ENCODE assay signal across 1 cellular context in genomic region chr20:36154696-36155628, GRCh38.
TF ChIP-seq lines count a peak whose summit lies in the region.

Gene EPB41L1 (plus strand): TSS chr20:36154740. CDS start chr20:36173778, 19,038 bp downstream.

TF ChIP-seq in HepG2, 621 proteins besides CTCF, POLR2A, EP300 and RAD21 (continued from another document and continues in another):
- TF ChIP-seq HOMEZ (CRISPR knock-in tag; IDR thresholded peaks at IDR 0.05; ENCODE audit: low read depth), result no peak
- TF ChIP-seq ZKSCAN8 (CRISPR knock-in tag; IDR thresholded peaks at IDR 0.05; ENCODE audit: borderline replicate concordance), result no peak
- peak; percentile 53; the same call in 1 of the 2 replicates for TF ChIP-seq NR0B2 (CRISPR knock-in tag; IDR thresholded peaks at IDR 0.05)
- TF ChIP-seq IKZF5 (CRISPR knock-in tag; IDR thresholded peaks at IDR 0.05), result no peak
- peak; percentile 9; the same call in 1 of the 2 replicates for TF ChIP-seq ZNF280D (CRISPR knock-in tag; IDR thresholded peaks at IDR 0.05)
- no peak for TF ChIP-seq ZNF275 (CRISPR knock-in tag; IDR thresholded peaks at IDR 0.05; ENCODE audit: borderline replicate concordance)
- TF ChIP-seq HNF4G (IDR thresholded peaks at IDR 0.05; ENCODE audit: borderline replicate concordance, low read depth, low read length), result no peak
- TF ChIP-seq HNF4G (CRISPR knock-in tag; IDR thresholded peaks at IDR 0.05; ENCODE audit: borderline replicate concordance, low read depth), result no peak
- TF ChIP-seq MATR3 (CRISPR knock-in tag; IDR thresholded peaks at IDR 0.05), result no peak
- no peak for TF ChIP-seq ZNF562 (CRISPR knock-in tag; IDR thresholded peaks at IDR 0.05; ENCODE audit: borderline replicate concordance)
- no peak for TF ChIP-seq ZNF549 (CRISPR knock-in tag; IDR thresholded peaks at IDR 0.05)
- TF ChIP-seq NCOA2 (CRISPR knock-in tag; IDR thresholded peaks at IDR 0.05), result no peak; the same call in 1 of the 2 replicates
- TF ChIP-seq ZSCAN5A (CRISPR knock-in tag; IDR thresholded peaks at IDR 0.05; ENCODE audit: borderline replicate concordance), result no peak
- TF ChIP-seq CREM (IDR thresholded peaks at IDR 0.05), result no peak
- TF ChIP-seq CREM (CRISPR knock-in tag; IDR thresholded peaks at IDR 0.05), result no peak
- TF ChIP-seq TFDP1 (CRISPR knock-in tag; IDR thresholded peaks at IDR 0.05; ENCODE audit: borderline replicate concordance), result no peak
- no peak for TF ChIP-seq POLR2AphosphoS2 (IDR thresholded peaks at IDR 0.05; ENCODE audit: low read depth, low read length)
- TF ChIP-seq ZNF296 (CRISPR knock-in tag; conservative IDR thresholded peaks at IDR 0.05), result no peak
- no peak for TF ChIP-seq MZF1 (CRISPR knock-in tag; IDR thresholded peaks at IDR 0.05; ENCODE audit: borderline replicate concordance)
- no peak for TF ChIP-seq ATF3 (CRISPR knock-in tag; IDR thresholded peaks at IDR 0.05)
- no peak for TF ChIP-seq NCOA1 (CRISPR knock-in tag; IDR thresholded peaks at IDR 0.05)
- no peak for TF ChIP-seq JUND (CRISPR knock-in tag; IDR thresholded peaks at IDR 0.05)
- no peak for TF ChIP-seq PRMT3 (CRISPR knock-in tag; IDR thresholded peaks at IDR 0.05; ENCODE audit: borderline replicate concordance, low read depth)
- no peak for TF ChIP-seq MED13 (CRISPR knock-in tag; IDR thresholded peaks at IDR 0.05)
- TF ChIP-seq ZNF792 (CRISPR knock-in tag; IDR thresholded peaks at IDR 0.05), result no peak
- no peak for TF ChIP-seq ZNF775 (CRISPR knock-in tag; IDR thresholded peaks at IDR 0.05; ENCODE audit: borderline replicate concordance)
- peak; percentile 58 for TF ChIP-seq MXD1 (CRISPR knock-in tag; IDR thresholded peaks at IDR 0.05)
- no peak for TF ChIP-seq ZNF274 (CRISPR knock-in tag; IDR thresholded peaks at IDR 0.05)
- TF ChIP-seq ZSCAN30 (CRISPR knock-in tag; IDR thresholded peaks at IDR 0.05), result no peak
- no peak for TF ChIP-seq ZNF367 (CRISPR knock-in tag; IDR thresholded peaks at IDR 0.05; ENCODE audit: borderline replicate concordance)
- no peak for TF ChIP-seq PCBP2 (optimal IDR thresholded peaks at IDR 0.05; ENCODE audit: low read depth, low read length, poor library complexity, severe bottlenecking)
- peak; percentile 84 for TF ChIP-seq ZFY (CRISPR knock-in tag; IDR thresholded peaks at IDR 0.05)
- no peak for TF ChIP-seq ZNF407 (CRISPR knock-in tag; IDR thresholded peaks at IDR 0.05; ENCODE audit: not compliant biosample characterization)
- no peak for TF ChIP-seq ZBTB34 (CRISPR knock-in tag; IDR thresholded peaks at IDR 0.05)
- TF ChIP-seq BHLHE40 (IDR thresholded peaks at IDR 0.05; ENCODE audit: low read length), result no peak
- TF ChIP-seq SP140L (CRISPR knock-in tag; IDR thresholded peaks at IDR 0.05; ENCODE audit: borderline replicate concordance), result no peak
- no peak; the same call in 1 of the 2 replicates for TF ChIP-seq MXD4 (CRISPR knock-in tag; IDR thresholded peaks at IDR 0.05)
- no peak for TF ChIP-seq TEF (CRISPR knock-in tag; IDR thresholded peaks at IDR 0.05)
- no peak for TF ChIP-seq ZNF382 (CRISPR knock-in tag; IDR thresholded peaks at IDR 0.05; ENCODE audit: borderline replicate concordance)
- no peak for TF ChIP-seq ZNF3 (CRISPR knock-in tag; IDR thresholded peaks at IDR 0.05)
